Comparison of ENCODE assay signal across 7 cellular contexts in the genomic region with DNA sequence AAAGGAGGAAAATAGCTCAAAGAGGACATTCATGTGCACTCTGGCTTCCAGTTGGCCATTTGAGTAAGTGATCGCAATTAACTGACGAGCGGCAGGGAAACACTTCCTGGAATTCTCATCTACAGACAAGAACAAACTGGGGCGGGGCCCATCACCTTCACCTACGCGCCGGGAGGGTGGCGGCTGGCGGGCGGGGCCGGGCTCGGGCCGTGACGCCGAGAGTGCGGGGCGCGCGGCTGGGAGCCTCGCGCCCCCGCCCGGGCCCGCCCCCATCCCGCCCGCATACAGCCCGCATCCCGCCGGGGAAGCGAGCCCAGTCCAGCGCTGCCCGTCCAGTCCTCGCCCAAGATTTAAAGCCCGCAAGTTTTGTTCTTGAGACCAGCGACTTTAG. TPM values are rescaled to one million over a fixed set of nuclear protein-coding genes. Genes with fewer than 3 reads are reported as not detected.
DNase-seq lines count a peak whose midpoint lies in the region; ATAC-seq and TF ChIP-seq lines count a peak whose summit lies in the region.

A gene with protein sequence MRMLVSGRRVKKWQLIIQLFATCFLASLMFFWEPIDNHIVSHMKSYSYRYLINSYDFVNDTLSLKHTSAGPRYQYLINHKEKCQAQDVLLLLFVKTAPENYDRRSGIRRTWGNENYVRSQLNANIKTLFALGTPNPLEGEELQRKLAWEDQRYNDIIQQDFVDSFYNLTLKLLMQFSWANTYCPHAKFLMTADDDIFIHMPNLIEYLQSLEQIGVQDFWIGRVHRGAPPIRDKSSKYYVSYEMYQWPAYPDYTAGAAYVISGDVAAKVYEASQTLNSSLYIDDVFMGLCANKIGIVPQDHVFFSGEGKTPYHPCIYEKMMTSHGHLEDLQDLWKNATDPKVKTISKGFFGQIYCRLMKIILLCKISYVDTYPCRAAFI (plus strand): TSS at position 281 of the 391 bp plus-strand sequence. CDS start 16,546 bp downstream, outside the sequence.

- H3K27me3 Mint-ChIP-seq in MCF 10A (ENCODE audit: insufficient read depth, unreplicated experiment) = no peaks in the 10 kb centered on the region

- CTCF ChIA-PET in RWPE1 (lab: Yijun Ruan, JAX) = interaction anchor here (0.6 to 2.4 kb wide), 4 partner anchors 48 to 130 kb away, joined by 3 to 17 read pairs (median 4); no protein-coding TSS in a partner anchor
- CTCF ChIA-PET in MCF 10A (lab: Yijun Ruan, JAX) = interaction anchor here (0.6 to 5.2 kb wide), 12 partner anchors 9 to 513 kb away, joined by 3 to 36 read pairs (median 4); no protein-coding TSS in a partner anchor

- H3K27ac Mint-ChIP-seq in MCF 10A (ENCODE audit: low read depth, unreplicated experiment) = no peak within 1 kb of the TSS

- POLR2A ChIA-PET in RWPE1 (lab: Yijun Ruan, JAX; ENCODE audit: low non-redundant PET) = no interaction called here
- POLR2A ChIA-PET in MCF 10A (lab: Yijun Ruan, JAX) = interaction anchor here (0.7 to 10.9 kb wide), 33 partner anchors 8 to 384 kb away, joined by 3 to 219 read pairs (median 6); a partner anchor contains a TSS

- ATAC-seq in GM21528 (IDR thresholded peaks at IDR 0.05; ENCODE audit: low FRiP score, unreplicated experiment) = no peak

- no peaks in the 10 kb centered on the region for H3K9me3 Mint-ChIP-seq in MCF 10A (ENCODE audit: unreplicated experiment)

- peak within 1 kb of the TSS; percentile 96 for H3K27ac ChIP-seq in RWPE1

- peaks cover 36% of the 10 kb centered on the region for H3K4me1 Mint-ChIP-seq in MCF 10A (ENCODE audit: insufficient read depth, unreplicated experiment)

- intact Hi-C loops in MCF 10A (cut with micrococcal nuclease) = loop anchor here (1.0 to 10.0 kb wide), 3 partner anchors 69 to 129 kb away; no protein-coding TSS in a partner anchor

- TF ChIP-seq CTCF in RWPE1 (conservative IDR thresholded peaks at IDR 0.05; ENCODE audit: low read depth) = no peak
- TF ChIP-seq CTCF in MCF 10A (IDR thresholded peaks at IDR 0.05; ENCODE audit: unreplicated experiment) = no peak

- H3K4me3 Mint-ChIP-seq in MCF 10A (ENCODE audit: unreplicated experiment) = peak within 1 kb of the TSS; percentile 93

- no TSS peak for BruUV-seq in MCF 10A (replicated peaks; lab: Mats Ljungman, UMichigan)

- H3K36me3 Mint-ChIP-seq in MCF 10A (ENCODE audit: insufficient read depth, unreplicated experiment) = peaks cover 4% of the 10 kb centered on the region

- DNase-seq in HK-2 (ENCODE audit: unreplicated experiment) = peak; percentile 65
- DNase-seq in RWPE1 (ENCODE audit: low spot score) = peak; percentile 70
- DNase-seq in MCF 10A (ENCODE audit: unreplicated experiment) = peak; percentile 85
- DNase-seq in kidney glomerular epithelial cell (lab: John Stamatoyannopoulos, UW) = peak; percentile 40
- peak; percentile 46 for DNase-seq in stimulated activated CD4-positive, alpha-beta T cell treated with anti-CD3 and anti-CD28 coated beads, Interleukin-1b, Interleukin-23, amount 100 ng/mL, for 48 hours
- no peak for DNase-seq in effector CD8-positive, alpha-beta T cell (lab: John Stamatoyannopoulos, UW)

RNA-seq across cellular contexts. Expression of the gene that starts here (rescaled TPM):
- total RNA-seq in MCF 10A (2022) = 80.1 and 104 TPM in 2 replicates
